In the genomic region with DNA sequence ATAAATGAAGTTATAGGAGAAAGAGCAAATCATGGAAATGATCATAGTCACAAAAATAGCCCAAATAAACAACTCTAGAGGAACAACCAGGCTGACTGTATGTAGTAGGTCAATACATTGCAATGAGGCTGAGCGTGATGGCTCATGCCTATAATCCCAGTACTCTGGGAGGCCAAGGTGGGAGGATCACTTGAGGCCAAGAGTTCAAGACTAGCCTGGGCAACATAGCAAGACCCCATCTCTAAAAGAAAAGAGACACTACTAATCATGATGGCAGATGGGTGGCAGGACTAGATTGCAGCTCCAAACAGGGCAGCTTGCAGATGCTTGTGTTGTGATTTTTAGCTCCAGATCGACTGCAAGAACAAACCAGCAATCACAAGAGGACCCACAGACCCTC, we compare ENCODE assay signal across 2 cellular contexts.
TF ChIP-seq lines count a peak whose summit lies in the region.

No MANE protein-coding gene starts in this region.

TF ChIP-seq in HepG2, 621 proteins besides CTCF, POLR2A, EP300 and RAD21:
- TF ChIP-seq ZNF121 (CRISPR knock-in tag; IDR thresholded peaks at IDR 0.05) (peak; percentile 84), SCMH1 (CRISPR knock-in tag; IDR thresholded peaks at IDR 0.05; ENCODE audit: borderline replicate concordance) (no peak)
TF ChIP-seq in HepG2: peak in this region for 1.

TF ChIP-seq in K562, 482 proteins besides CTCF, POLR2A, EP300 and RAD21:
- no peak for TF ChIP-seq SMARCC2 (IDR thresholded peaks at IDR 0.05; ENCODE audit: low read depth)
- TF ChIP-seq TAF15 (IDR thresholded peaks at IDR 0.05; ENCODE audit: low read depth, low read length): no peak
- no peak for TF ChIP-seq ZNF3 (CRISPR knock-in tag; IDR thresholded peaks at IDR 0.05)
- peak; percentile 82 for TF ChIP-seq ZNF121 (CRISPR knock-in tag; conservative IDR thresholded peaks at IDR 0.05)
- TF ChIP-seq, protein P1, sequence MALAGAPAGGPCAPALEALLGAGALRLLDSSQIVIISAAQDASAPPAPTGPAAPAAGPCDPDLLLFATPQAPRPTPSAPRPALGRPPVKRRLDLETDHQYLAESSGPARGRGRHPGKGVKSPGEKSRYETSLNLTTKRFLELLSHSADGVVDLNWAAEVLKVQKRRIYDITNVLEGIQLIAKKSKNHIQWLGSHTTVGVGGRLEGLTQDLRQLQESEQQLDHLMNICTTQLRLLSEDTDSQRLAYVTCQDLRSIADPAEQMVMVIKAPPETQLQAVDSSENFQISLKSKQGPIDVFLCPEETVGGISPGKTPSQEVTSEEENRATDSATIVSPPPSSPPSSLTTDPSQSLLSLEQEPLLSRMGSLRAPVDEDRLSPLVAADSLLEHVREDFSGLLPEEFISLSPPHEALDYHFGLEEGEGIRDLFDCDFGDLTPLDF (CRISPR knock-in tag; IDR thresholded peaks at IDR 0.05): no peak
- no peak for TF ChIP-seq ZNF146 (CRISPR knock-in tag; IDR thresholded peaks at IDR 0.05; ENCODE audit: unreplicated experiment)
- no peak for TF ChIP-seq SREBF1 (IDR thresholded peaks at IDR 0.05; ENCODE audit: borderline replicate concordance, low read depth, low read length)
- TF ChIP-seq TCF3 (CRISPR knock-in tag; IDR thresholded peaks at IDR 0.05): no peak
